In genomic region chr16:11799509-11800384, GRCh38 we compare ENCODE assay signal across 9 cellular contexts. TPM values are rescaled to one million over a fixed set of nuclear protein-coding genes. Genes with fewer than 3 reads are reported as not detected.
A peak's percentile ranks its signal among the peaks of the same experiment; 100 is the strongest.
DNase-seq lines count a peak whose midpoint lies in the region; ATAC-seq and TF ChIP-seq lines count a peak whose summit lies in the region.
"Had no signal": no experiment of that assay in that cellular context is flagged by ENCODE, and none has a peak within 500 bp of the region (broad histone marks: within the 10 kb centered on the region; RNA-seq: fewer than 3 reads in every experiment).

No MANE protein-coding gene starts in this region.

- intact Hi-C loops in CD14-positive monocyte (cut with micrococcal nuclease) (loop anchor here (5.0 kb wide), 2 partner anchors 53 to 57 kb away; partner anchors contain the start of genes TXNDC11 (in 2 of the 2) and RSL1D1 (in 1 of the 2)), posterior vena cava (cut with DNase I) (no loop called here)

- peak overlapping the region; percentile 97 to 99 (median 98) for H3K27ac Mint-ChIP-seq in CD14-positive monocyte
- H3K27ac Mint-ChIP-seq in HFFc6: peak overlapping the region; percentile 62
- peak overlapping the region; percentile 62 for H3K27ac Mint-ChIP-seq in activated CD8-positive, alpha-beta T cell treated with anti-CD3 and anti-CD28 coated beads, Interleukin-2, amount 10 ng/mL, durations not matched to agents 7 days and 5 days

- H3K27me3 Mint-ChIP-seq in CD14-positive monocyte (ENCODE audit: low read depth in 3 of 3) (peaks cover 0 to 4% (median 1%) of the 10 kb centered on the region in 3 donors), HFFc6 (ENCODE audit: insufficient read depth) (peaks cover 6% of the 10 kb centered on the region)
- no peaks in the 10 kb centered on the region for H3K27me3 Mint-ChIP-seq in activated CD8-positive, alpha-beta T cell treated with anti-CD3 and anti-CD28 coated beads, Interleukin-2, amount 10 ng/mL, durations not matched to agents 7 days and 5 days (ENCODE audit: low read depth)

- H3K4me3 Mint-ChIP-seq in CD14-positive monocyte: peak overlapping the region; percentile 92 to 99
- H3K4me3 Mint-ChIP-seq in HFFc6: peak overlapping the region; percentile 61
- H3K4me3 Mint-ChIP-seq in activated CD8-positive, alpha-beta T cell treated with anti-CD3 and anti-CD28 coated beads, Interleukin-2, amount 10 ng/mL, durations not matched to agents 7 days and 5 days: peak overlapping the region; percentile 39

- H2AFZ ChIP-seq in mesenchymal stem cell (ENCODE audit: low read depth, low read length): no peak overlapping the region

- H3K18ac ChIP-seq in mesenchymal stem cell (ENCODE audit: low read depth in 1 of 2, low read length in 2 of 2): no peak overlapping the region

- H2BK12ac ChIP-seq in mesenchymal stem cell (ENCODE audit: low read length in 2 of 2): no peak overlapping the region

- TF ChIP-seq CTCF in CD14-positive monocyte (IDR thresholded peaks at IDR 0.05) (no peak), HFFc6 (IDR thresholded peaks at IDR 0.05) (no peak)

- no peak overlapping the region for H3K4me3 ChIP-seq in mesenchymal stem cell (ENCODE audit: insufficient read depth in 1 of 2, low read depth in 1 of 2, low read length in 2 of 2)

- H3K36me3 ChIP-seq in mesenchymal stem cell (ENCODE audit: control insufficient read depth in 1 of 2, insufficient read depth in 2 of 2, low read depth in 1 of 2, low read length in 2 of 2): peaks cover 0 to 8% of the 10 kb centered on the region in 2 experiments

- DNase-seq in CD14-positive monocyte (ENCODE audit: low spot score) (no peak), HFFc6 (no peak), mesenchymal stem cell (no peak), NCI-H1417 (lab: John Stamatoyannopoulos, UW) (no peak), glomerular visceral epithelial cell (ENCODE audit: extremely low spot score) (no peak), posterior vena cava (ENCODE audit: low spot score) (no peak)
- DNase-seq in activated CD8-positive, alpha-beta T cell treated with anti-CD3 and anti-CD28 coated beads, Interleukin-2, amount 10 ng/mL, durations not matched to agents 7 days and 5 days: no peak
- DNase-seq: activated CD8-positive, alpha-beta memory T cell treated with anti-CD3 and anti-CD28 coated beads, Interleukin-2, amount 50 U/mL, for 48 hours had no signal

- 94% methylated on average over 14 of the region's 14 CpGs for WGBS in mesenchymal stem cell

- H3K4me1 ChIP-seq in mesenchymal stem cell (ENCODE audit: control insufficient read depth, insufficient read depth, low read depth, low read length): peaks cover 24% of the 10 kb centered on the region

- peak overlapping the region in 1 of 2 experiments; percentile 73 for H3K23ac ChIP-seq in mesenchymal stem cell (ENCODE audit: low read length in 2 of 2)

- H3K9me3 ChIP-seq in mesenchymal stem cell (ENCODE audit: control insufficient read depth, low read length): no peaks in the 10 kb centered on the region

- no peak overlapping the region for H3K27ac ChIP-seq in mesenchymal stem cell (ENCODE audit: low read length, poor library complexity, severe bottlenecking)

- no peak overlapping the region for H3K14ac ChIP-seq in mesenchymal stem cell (ENCODE audit: low read length in 2 of 2)

- POLR2A ChIA-PET in activated CD8-positive, alpha-beta T cell treated with anti-CD3 and anti-CD28 coated beads, Interleukin-2, amount 10 ng/mL, durations not matched to agents 7 days and 5 days (lab: Charles Lee): interaction anchor here (5.1 to 9.5 kb wide), 2 partner anchors 15 to 57 kb away, joined by 28 to 149 read pairs; partner anchors contain the start of gene TXNDC11

- H2BK5ac ChIP-seq in mesenchymal stem cell (ENCODE audit: low read depth, low read length, poor library complexity, severe bottlenecking): no peak overlapping the region

- no peak overlapping the region for H3K4ac ChIP-seq in mesenchymal stem cell (ENCODE audit: low read depth in 1 of 2, low read length in 2 of 2)

- H2BK15ac ChIP-seq in mesenchymal stem cell (ENCODE audit: low read depth, poor library complexity, severe bottlenecking): no peak overlapping the region

- no peak overlapping the region for H4K91ac ChIP-seq in mesenchymal stem cell (ENCODE audit: low read length)

- no peak overlapping the region for H3K4me2 ChIP-seq in mesenchymal stem cell (ENCODE audit: low read length, poor library complexity, severe bottlenecking)

- peaks cover 0 to 9% (median 0%) of the 10 kb centered on the region in 7 donors for H3K9me3 Mint-ChIP-seq in CD14-positive monocyte
- no peaks in the 10 kb centered on the region for H3K9me3 Mint-ChIP-seq in HFFc6
- H3K9me3 Mint-ChIP-seq in activated CD8-positive, alpha-beta T cell treated with anti-CD3 and anti-CD28 coated beads, Interleukin-2, amount 10 ng/mL, durations not matched to agents 7 days and 5 days (ENCODE audit: insufficient read depth): no peaks in the 10 kb centered on the region

- CTCF ChIA-PET in activated CD8-positive, alpha-beta T cell treated with anti-CD3 and anti-CD28 coated beads, Interleukin-2, amount 10 ng/mL, durations not matched to agents 7 days and 5 days (lab: Charles Lee): interaction anchor here (0.6 to 5.8 kb wide), 4 partner anchors 8 to 373 kb away, joined by 3 to 124 read pairs (median 6); no protein-coding TSS in a partner anchor

- peaks cover 11% of the 10 kb centered on the region for H3K79me1 ChIP-seq in mesenchymal stem cell (replicated peaks; ENCODE audit: low read length, poor library complexity, severe bottlenecking)

- H4K8ac ChIP-seq in mesenchymal stem cell (ENCODE audit: low read length): peak overlapping the region; percentile 13

- H3K27me3 ChIP-seq in mesenchymal stem cell (ENCODE audit: control insufficient read depth in 1 of 2, insufficient read depth in 1 of 2, low read length in 2 of 2): no peaks in the 10 kb centered on the region

- no peak for ATAC-seq in activated CD8-positive, alpha-beta T cell treated with anti-CD3 and anti-CD28 coated beads, Interleukin-2, amount 10 ng/mL, durations not matched to agents 7 days and 5 days
- ATAC-seq in GM19324 (IDR thresholded peaks at IDR 0.05; ENCODE audit: low FRiP score, unreplicated experiment): no peak

- H3K36me3 Mint-ChIP-seq in CD14-positive monocyte: peaks cover 13 to 18% of the 10 kb centered on the region in 2 donors
- H3K36me3 Mint-ChIP-seq in HFFc6 (ENCODE audit: low read depth): peaks cover 42% of the 10 kb centered on the region
- H3K36me3 Mint-ChIP-seq in activated CD8-positive, alpha-beta T cell treated with anti-CD3 and anti-CD28 coated beads, Interleukin-2, amount 10 ng/mL, durations not matched to agents 7 days and 5 days (ENCODE audit: low read depth): peaks cover 18% of the 10 kb centered on the region

- H3K4me1 Mint-ChIP-seq in CD14-positive monocyte (peaks cover 53% of the 10 kb centered on the region), HFFc6 (ENCODE audit: low read depth) (peaks cover 62% of the 10 kb centered on the region)
- peaks cover 50% of the 10 kb centered on the region for H3K4me1 Mint-ChIP-seq in activated CD8-positive, alpha-beta T cell treated with anti-CD3 and anti-CD28 coated beads, Interleukin-2, amount 10 ng/mL, durations not matched to agents 7 days and 5 days (ENCODE audit: low read depth)

- no peak overlapping the region for H3K9ac ChIP-seq in mesenchymal stem cell (ENCODE audit: low read length)

- no peak overlapping the region for H2BK120ac ChIP-seq in mesenchymal stem cell (ENCODE audit: low read depth, low read length)

- H2AK5ac ChIP-seq in mesenchymal stem cell (ENCODE audit: low read length, severe bottlenecking): peak overlapping the region; percentile 33

RNA-seq across cellular contexts. Expression of gene ZC3H7A, which starts 2.7 kb away (rescaled TPM):
- polyA plus RNA-seq in CD14-positive monocyte: 10 to 100 TPM; 22.6 to 27.5 TPM
- 10 to 100 TPM; 56.5 to 73.0 (median 63.5) TPM for total RNA-seq in HFFc6 (2021; fragmentation: NEBNext Ultra II Directional; extraction: Animal tissue kit (Norgen Biotek cat#: 25700))
- 10 to 100 TPM; 58.9 TPM for total RNA-seq in activated CD8-positive, alpha-beta T cell treated with anti-CD3 and anti-CD28 coated beads, Interleukin-2, amount 10 ng/mL, durations not matched to agents 7 days and 5 days
- 36.3 TPM for polyA plus RNA-seq in mesenchymal stem cell (2013, experiment 1 of 2)
- 35.3 TPM for polyA plus RNA-seq in mesenchymal stem cell (2013, experiment 2 of 2)
- total RNA-seq in posterior vena cava: 10 to 100 TPM; 51.2 to 60.9 TPM

RNA-seq across cellular contexts. Expression of gene RSL1D1, which starts 51.6 kb away (rescaled TPM):
- polyA plus RNA-seq in CD14-positive monocyte: 100 to 1,000 TPM; 124 to 182 TPM
- total RNA-seq in HFFc6 (2021; fragmentation: NEBNext Ultra II Directional; extraction: Animal tissue kit (Norgen Biotek cat#: 25700)): 100 to 1,000 TPM; 151 to 193 (median 168) TPM
- 100 to 1,000 TPM; 156 to 158 TPM for total RNA-seq in activated CD8-positive, alpha-beta T cell treated with anti-CD3 and anti-CD28 coated beads, Interleukin-2, amount 10 ng/mL, durations not matched to agents 7 days and 5 days
- 167 TPM for polyA plus RNA-seq in mesenchymal stem cell (2013, experiment 1 of 2)
- polyA plus RNA-seq in mesenchymal stem cell (2013, experiment 2 of 2): 167 TPM
- 10 to 100 TPM; 93.4 to 95.1 TPM for total RNA-seq in posterior vena cava

RNA-seq across cellular contexts. Expression of gene TXNDC11, which starts 57.1 kb away (rescaled TPM):
- 10 to 100 TPM; 32.9 to 40.6 TPM for polyA plus RNA-seq in CD14-positive monocyte
- total RNA-seq in HFFc6 (2021; fragmentation: NEBNext Ultra II Directional; extraction: Animal tissue kit (Norgen Biotek cat#: 25700)): 10 to 100 TPM; 38.8 to 49.0 (median 44.4) TPM
- total RNA-seq in activated CD8-positive, alpha-beta T cell treated with anti-CD3 and anti-CD28 coated beads, Interleukin-2, amount 10 ng/mL, durations not matched to agents 7 days and 5 days: 10 to 100 TPM; 30.1 to 34.4 TPM
- 31.9 TPM for polyA plus RNA-seq in mesenchymal stem cell (2013, experiment 1 of 2)
- polyA plus RNA-seq in mesenchymal stem cell (2013, experiment 2 of 2): 32.0 TPM
- 10 to 100 TPM; 32.9 to 34.4 TPM for total RNA-seq in posterior vena cava

Comparison
In these comparisons a context has a peak if more than half of its experiments do, and no peak if none do; other contexts are left out.
1. H3K4me3 Mint-ChIP-seq: peak in every context shown above with its lines; median percentile 96 in CD14-positive monocyte; 61 in HFFc6; 39 in activated CD8-positive, alpha-beta T cell treated with anti-CD3 and anti-CD28 coated beads, Interleukin-2, amount 10 ng/mL, durations not matched to agents 7 days and 5 days.
2. intact Hi-C loops: an anchor here in CD14-positive monocyte (5.0 kb wide); none called in posterior vena cava.